ENCODE assay signal across 9 cellular contexts in genomic region chr12:46369474-46370379, GRCh38.
DNase-seq lines count a peak whose midpoint lies in the region; ATAC-seq and TF ChIP-seq lines count a peak whose summit lies in the region.
"Had no signal": no experiment of that assay in that cellular context is flagged by ENCODE, and none has a peak within 500 bp of the region (broad histone marks: within the 10 kb centered on the region; RNA-seq: fewer than 3 reads in every experiment).

No MANE protein-coding gene starts in this region.

- ATAC-seq in stimulated activated naive CD8-positive, alpha-beta T cell treated with anti-CD3 and anti-CD28 coated beads, Interleukin-15, Interleukin-2, amounts not matched to agents 100 U/mL and 50 U/mL, for 24 hours = no peak

- H3K27me3 ChIP-seq in mucosa of stomach (ENCODE audit: control insufficient read depth, insufficient read depth, low read length) = no peaks in the 10 kb centered on the region

- H3K4me3 Mint-ChIP-seq in stimulated activated naive CD8-positive, alpha-beta T cell treated with anti-CD3 and anti-CD28 coated beads, Interleukin-15, Interleukin-2, amounts not matched to agents 100 ng/mL and 50 ng/mL, for 24 hours = peak overlapping the region; percentile 95

- peaks cover 71% of the 10 kb centered on the region for H3K36me3 Mint-ChIP-seq in stimulated activated naive CD8-positive, alpha-beta T cell treated with anti-CD3 and anti-CD28 coated beads, Interleukin-15, Interleukin-2, amounts not matched to agents 100 ng/mL and 50 ng/mL, for 24 hours (ENCODE audit: low read depth)

- peaks cover 9% of the 10 kb centered on the region for H3K36me3 ChIP-seq in mucosa of stomach (ENCODE audit: control insufficient read depth, insufficient read depth, low read length)

- peaks cover 32% of the 10 kb centered on the region for H3K4me1 ChIP-seq in mucosa of stomach (ENCODE audit: control insufficient read depth, insufficient read depth, low read length)

- H3K27me3 Mint-ChIP-seq in stimulated activated naive CD8-positive, alpha-beta T cell treated with anti-CD3 and anti-CD28 coated beads, Interleukin-15, Interleukin-2, amounts not matched to agents 100 ng/mL and 50 ng/mL, for 24 hours = no peaks in the 10 kb centered on the region

- H3K4me1 Mint-ChIP-seq in stimulated activated naive CD8-positive, alpha-beta T cell treated with anti-CD3 and anti-CD28 coated beads, Interleukin-15, Interleukin-2, amounts not matched to agents 100 ng/mL and 50 ng/mL, for 24 hours (ENCODE audit: low read depth) = peaks cover 86% of the 10 kb centered on the region

- TF ChIP-seq CTCF in cardiac fibroblast (IDR thresholded peaks at IDR 0.05; ENCODE audit: low read depth, low read length) = no peak

- peak overlapping the region; percentile 85 to 92 for H3K4me3 ChIP-seq in cardiac fibroblast (replicated peaks in 1 of 2; ENCODE audit: low read depth in 2 of 2, low read length in 2 of 2)
- H3K4me3 ChIP-seq in mucosa of stomach (ENCODE audit: low read length) = peak overlapping the region; percentile 92

- H3K27ac Mint-ChIP-seq in stimulated activated naive CD8-positive, alpha-beta T cell treated with anti-CD3 and anti-CD28 coated beads, Interleukin-15, Interleukin-2, amounts not matched to agents 100 ng/mL and 50 ng/mL, for 24 hours = peak overlapping the region; percentile 100

- H3K9me3 ChIP-seq in mucosa of stomach (ENCODE audit: control insufficient read depth, low read length) = no peaks in the 10 kb centered on the region

- no peaks in the 10 kb centered on the region for H3K9me3 Mint-ChIP-seq in stimulated activated naive CD8-positive, alpha-beta T cell treated with anti-CD3 and anti-CD28 coated beads, Interleukin-15, Interleukin-2, amounts not matched to agents 100 ng/mL and 50 ng/mL, for 24 hours

- peak overlapping the region; percentile 95 for H3K9ac ChIP-seq in mucosa of stomach (ENCODE audit: low read length)

- no peak for DNase-seq in stimulated activated naive CD8-positive, alpha-beta T cell treated with anti-CD3 and anti-CD28 coated beads, Interleukin-15, Interleukin-2, amounts not matched to agents 100 U/mL and 50 U/mL, for 24 hours
- peak; percentile 47 to 58 for DNase-seq in cardiac fibroblast (ENCODE audit: low read depth in 2 of 2)
- DNase-seq in HK-2 (ENCODE audit: unreplicated experiment) = no peak
- no peak for DNase-seq in RKO (ENCODE audit: low spot score)
- no peak for DNase-seq in DMS114 treated with DMSO at 0.1 percent for 48 hours (lab: John Stamatoyannopoulos, UW; ENCODE audit: unreplicated experiment)
- DNase-seq in AG08396 (ENCODE audit: low spot score) = no peak
- DNase-seq: GF-D8 had no signal

Comparison
In these comparisons a context has a peak if more than half of its experiments do, and no peak if none do; other contexts are left out.
1. DNase-seq: peak in cardiac fibroblast (2 of 2); none in stimulated activated naive CD8-positive, alpha-beta T cell treated with anti-CD3 and anti-CD28 coated beads, Interleukin-15, Interleukin-2, amounts not matched to agents 100 U/mL and 50 U/mL, for 24 hours (single experiment), HK-2 (single experiment), RKO (single experiment), DMS114 treated with DMSO at 0.1 percent for 48 hours (single experiment) and AG08396 (single experiment).